In the genomic region with DNA sequence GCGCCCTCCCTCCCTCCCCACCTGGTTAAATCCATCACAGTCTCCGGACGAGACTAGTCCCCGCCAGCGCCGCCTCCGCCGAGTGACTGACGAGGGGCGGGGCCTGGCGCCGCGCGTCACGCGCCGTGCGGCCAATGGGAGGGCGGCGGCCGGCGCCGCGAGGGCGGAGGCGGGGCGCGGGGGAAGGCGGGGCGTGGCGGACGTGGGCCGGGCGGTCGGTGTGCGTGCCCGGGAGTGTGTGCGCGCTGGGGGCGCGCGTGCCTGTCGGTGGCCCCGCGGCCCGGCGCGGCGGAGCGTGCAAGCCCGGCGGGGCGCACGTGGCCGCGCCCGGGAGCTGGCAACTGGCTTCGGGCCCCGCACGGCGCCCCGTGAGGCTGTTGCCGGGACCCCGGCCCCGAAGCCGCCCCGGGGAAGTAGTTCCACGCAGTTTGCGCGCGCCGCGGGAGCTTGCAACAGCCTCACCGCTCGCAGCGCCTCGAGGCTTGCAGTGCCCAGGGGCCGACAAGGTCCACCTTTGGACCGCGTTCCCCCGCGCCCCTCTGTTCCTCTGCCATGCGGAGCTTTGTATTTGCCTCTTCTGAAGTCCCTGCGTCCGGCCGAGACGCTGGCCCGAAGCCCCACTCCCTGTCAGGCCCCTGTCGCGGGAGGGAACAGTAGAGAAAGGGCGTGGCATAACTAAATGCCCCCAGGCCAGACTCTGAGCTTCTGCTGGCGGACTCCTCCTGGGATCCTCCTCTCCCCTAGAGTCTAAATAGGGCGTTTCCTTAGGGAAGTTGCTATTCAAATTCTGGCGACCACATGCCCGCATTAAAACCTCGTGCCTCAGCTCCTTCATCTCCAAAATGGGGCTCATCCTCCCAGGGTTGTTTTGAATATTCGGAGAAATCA, we compare ENCODE assay signal across 8 cellular contexts. TPM values are rescaled to one million over a fixed set of nuclear protein-coding genes. Genes with fewer than 3 reads are reported as not detected.
DNase-seq lines count a peak whose midpoint lies in the region; ATAC-seq and TF ChIP-seq lines count a peak whose summit lies in the region.

No MANE protein-coding gene starts in this region.

- ATAC-seq in GM19328 (IDR thresholded peaks at IDR 0.05; ENCODE audit: unreplicated experiment) (peak; percentile 95), HG03457 (IDR thresholded peaks at IDR 0.05; ENCODE audit: unreplicated experiment) (peak; percentile 72), memory B cell (ENCODE audit: low read depth) (peak; percentile 93)

- TF ChIP-seq CTCF in CD14-positive monocyte (IDR thresholded peaks at IDR 0.05) = no peak

- peak overlapping the region; percentile 68 to 76 for H3K4me3 Mint-ChIP-seq in CD14-positive monocyte
- peak overlapping the region; percentile 83 for H3K4me3 Mint-ChIP-seq in memory B cell

- H3K27ac Mint-ChIP-seq in CD14-positive monocyte = peak overlapping the region in 4 of 7 donors; percentile 39 to 82 (median 74)
- no peak overlapping the region for H3K27ac Mint-ChIP-seq in memory B cell

- H3K27me3 Mint-ChIP-seq in CD14-positive monocyte (ENCODE audit: low read depth in 3 of 3) (peaks cover 4 to 9% (median 7%) of the 10 kb centered on the region in 3 donors), memory B cell (peaks cover 9% of the 10 kb centered on the region)

- peak; percentile 91 for DNase-seq in CD14-positive monocyte (ENCODE audit: low spot score)
- peak; percentile 32 for DNase-seq in NCI-H82 treated with DMSO at 0.1 percent for 48 hours (lab: John Stamatoyannopoulos, UW; ENCODE audit: unreplicated experiment)
- peak; percentile 96 for DNase-seq in activated CD8-positive, alpha-beta memory T cell treated with anti-CD3 and anti-CD28 coated beads for 24 hours
- DNase-seq in effector CD8-positive, alpha-beta T cell (lab: John Stamatoyannopoulos, UW) = peak; percentile 89
- peak; percentile 95 to 97 for DNase-seq in memory B cell (ENCODE audit: low spot score in 2 of 2)
- peak; percentile 84 to 91 (median 84) for DNase-seq in stimulated activated CD4-positive, alpha-beta T cell treated with anti-CD3 and anti-CD28 coated beads, TNF-alpha, amount 100 ng/mL, for 48 hours (ENCODE audit: low read depth in 3 of 3)

- H3K9me3 Mint-ChIP-seq in CD14-positive monocyte = peaks cover 0 to 6% (median 0%) of the 10 kb centered on the region in 7 donors
- peaks cover 1% of the 10 kb centered on the region for H3K9me3 Mint-ChIP-seq in memory B cell

- intact Hi-C loops in CD14-positive monocyte (cut with micrococcal nuclease) = loop anchor here (5.0 to 10.0 kb wide), 3 partner anchors 35 to 377 kb away; no protein-coding TSS in a partner anchor

- H3K36me3 Mint-ChIP-seq in CD14-positive monocyte (peaks cover 24 to 32% of the 10 kb centered on the region in 2 donors), memory B cell (peaks cover 7% of the 10 kb centered on the region)

- H3K4me1 Mint-ChIP-seq in CD14-positive monocyte = peaks cover 44% of the 10 kb centered on the region
- H3K4me1 Mint-ChIP-seq in memory B cell = peaks cover 32% of the 10 kb centered on the region

RNA-seq across cellular contexts. Expression of a gene that starts 0.9 kb away (rescaled TPM):
- 1 to 10 TPM; 1.2 to 2.2 TPM for polyA plus RNA-seq in CD14-positive monocyte

Comparison
In these comparisons a context has a peak if more than half of its experiments do, and no peak if none do; other contexts are left out.
1. Peak in every context shown above with its lines: DNase-seq and ATAC-seq.
2. DNase-seq: peak in every context shown above with its lines; median percentile 96 in activated CD8-positive, alpha-beta memory T cell treated with anti-CD3 and anti-CD28 coated beads for 24 hours; 96 in memory B cell; 91 in CD14-positive monocyte; 89 in effector CD8-positive, alpha-beta T cell; 84 in stimulated activated CD4-positive, alpha-beta T cell treated with anti-CD3 and anti-CD28 coated beads, TNF-alpha, amount 100 ng/mL, for 48 hours; 32 in NCI-H82 treated with DMSO at 0.1 percent for 48 hours.